ENCODE assay signal across 10 cellular contexts in the genomic region with DNA sequence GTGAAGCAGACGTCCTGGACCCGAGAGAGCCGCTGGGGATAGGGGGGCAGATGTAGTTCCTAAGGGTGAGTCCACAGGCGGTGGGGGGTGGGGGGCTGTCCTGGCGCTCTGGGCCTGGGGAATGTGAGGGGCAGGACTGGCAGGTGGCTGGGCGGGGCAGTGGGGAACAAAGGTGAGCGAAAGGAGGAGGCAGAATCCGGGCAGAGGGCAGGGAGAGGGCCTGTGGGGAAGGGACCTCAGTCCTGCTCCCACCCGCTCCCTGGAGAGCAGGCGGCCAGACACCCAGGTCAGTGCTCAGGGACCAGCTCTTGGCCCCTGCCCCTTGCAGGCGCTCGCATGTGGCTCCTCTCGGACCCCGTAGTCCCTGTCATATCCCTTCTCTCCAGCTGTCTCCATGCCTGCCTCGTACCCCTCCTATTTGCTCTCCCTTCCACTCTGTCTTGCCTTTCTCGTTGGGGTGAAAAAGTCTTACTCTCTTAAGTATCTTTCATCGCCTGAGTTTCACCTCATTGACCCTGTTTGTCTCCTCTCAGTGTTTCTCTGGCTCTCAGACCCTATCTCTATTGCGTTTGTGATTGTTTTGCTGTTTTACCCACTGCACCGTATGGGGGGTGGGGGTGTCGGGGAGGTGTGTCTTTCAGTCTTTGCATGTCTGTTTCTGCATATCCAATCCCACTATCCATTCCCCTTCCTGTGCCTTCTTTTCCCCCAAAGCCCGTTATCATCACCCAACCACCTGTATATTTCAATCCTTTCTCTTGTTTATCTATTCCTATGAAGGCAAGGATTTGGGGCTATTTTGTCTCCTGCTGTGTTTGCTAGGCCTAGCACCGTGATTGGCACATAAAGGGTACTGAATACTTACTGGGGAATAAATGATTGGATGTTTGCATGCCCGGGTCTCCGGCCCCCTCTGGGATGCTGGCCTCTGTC. TPM values are rescaled to one million over a fixed set of nuclear protein-coding genes. Genes with fewer than 3 reads are reported as not detected.
A peak's percentile ranks its signal among the peaks of the same experiment; 100 is the strongest.
DNase-seq lines count a peak whose midpoint lies in the region; ATAC-seq, FAIRE-seq and TF ChIP-seq lines count a peak whose summit lies in the region.
"Had no signal": no experiment of that assay in that cellular context is flagged by ENCODE, and none has a peak within 500 bp of the region (broad histone marks: within the 10 kb centered on the region; RNA-seq: fewer than 3 reads in every experiment).

No MANE protein-coding gene starts in this region.

- BruUV-seq in IMR-90 (replicated peaks; lab: Mats Ljungman, UMichigan) (no TSS peak), PC-9 (replicated peaks; lab: Mats Ljungman, UMichigan) (no TSS peak)

- no peaks in the 10 kb centered on the region for H4K20me1 ChIP-seq in IMR-90 (ENCODE audit: insufficient read depth, low read length)
- H4K20me1 ChIP-seq in PC-9 (ENCODE audit: insufficient read depth): no peaks in the 10 kb centered on the region

- TF ChIP-seq POLR2A in IMR-90 (IDR thresholded peaks at IDR 0.05; ENCODE audit: low read depth, low read length): no peak

- no peak overlapping the region for H2AK5ac ChIP-seq in IMR-90 (ENCODE audit: low read depth, low read length)

- peak overlapping the region; percentile 51; the same call in 1 of the 2 replicates for H3K9ac ChIP-seq in IMR-90 (ENCODE audit: low read depth, low read length)

- peak overlapping the region; percentile 63 for H3K4me3 ChIP-seq in AG09309 (ENCODE audit: control insufficient read depth, low read depth, low read length)
- peak overlapping the region; percentile 49; the same call in 1 of the 2 replicates for H3K4me3 ChIP-seq in IMR-90 (ENCODE audit: insufficient read depth, low read depth, low read length)
- no peak overlapping the region for H3K4me3 ChIP-seq in PC-9

- no peak overlapping the region for H2BK120ac ChIP-seq in IMR-90 (ENCODE audit: low read depth, low read length)

- dilution Hi-C loops in IMR-90 (cut with HindIII; ENCODE audit: low sequenced_read_pairs, unreplicated experiment): no loop called here

- H3K18ac ChIP-seq in IMR-90 (ENCODE audit: low read depth, low read length): no peak overlapping the region

- no peak for FAIRE-seq in RCC 7860 (lab: Jason Lieb, UNC)

- no peak overlapping the region for H2BK5ac ChIP-seq in IMR-90 (ENCODE audit: low read depth, low read length, poor library complexity, severe bottlenecking)

- H3K9me3 Mint-ChIP-seq in naive B cell: no peaks in the 10 kb centered on the region

- DNase-seq in AG09309 (ENCODE audit: low read depth) (no peak), IMR-90 (no peak), caudate nucleus (lab: John Stamatoyannopoulos, UW) (no peak), naive B cell (no peak), RCC 7860 (ENCODE audit: low spot score) (no peak), PC-9 (no peak)
- no peak for DNase-seq in stimulated activated CD4-positive, alpha-beta T cell treated with anti-CD3 and anti-CD28 coated beads, Interleukin-4, amount 100 ng/mL, for 4 hours
- no peak for DNase-seq in stimulated activated naive CD4-positive, alpha-beta T cell (lab: John Stamatoyannopoulos, UW)

- no peaks in the 10 kb centered on the region for H3K27me3 Mint-ChIP-seq in naive B cell

- H3K79me2 ChIP-seq in PC-9 (ENCODE audit: low read depth): peaks cover 3% of the 10 kb centered on the region

- H3K4me2 ChIP-seq in IMR-90 (ENCODE audit: low read depth, low read length) (peak overlapping the region; percentile 40; the same call in 1 of the 2 replicates), PC-9 (no peak overlapping the region)

- H3K27ac ChIP-seq in IMR-90 (ENCODE audit: insufficient read depth, low read length) (peak overlapping the region; percentile 54; the same call in 1 of the 2 replicates), caudate nucleus (ENCODE audit: low read depth, low read length) (peak overlapping the region; percentile 90), PC-9 (no peak overlapping the region)

- CTCF ChIA-PET in IMR-90 (lab: Yijun Ruan, JAX): no interaction called here
- CTCF ChIA-PET in PC-9 (lab: Charles Lee): no interaction called here

- ATAC-seq in IMR-90 (ENCODE audit: low read depth) (no peak), naive B cell (ENCODE audit: low read depth in 2 of 2) (no peak)

- peak overlapping the region; percentile 94 for H2AK9ac ChIP-seq in IMR-90 (replicated peaks; ENCODE audit: low read depth, low read length, poor library complexity)

- no peak overlapping the region for H4K5ac ChIP-seq in IMR-90 (ENCODE audit: low read depth, low read length)

- H3K27me3 ChIP-seq in IMR-90 (ENCODE audit: control insufficient read depth, insufficient read depth, low read length) (no peaks in the 10 kb centered on the region), PC-9 (ENCODE audit: insufficient read depth, low read depth) (no peaks in the 10 kb centered on the region)

- no peak for TF ChIP-seq RAD21 in IMR-90 (IDR thresholded peaks at IDR 0.05; ENCODE audit: low read length)

- H3K4me1 ChIP-seq in IMR-90 (ENCODE audit: control insufficient read depth, insufficient read depth, low read length) (peaks cover 7% of the 10 kb centered on the region), PC-9 (replicated peaks; ENCODE audit: insufficient read depth) (peaks cover 27% of the 10 kb centered on the region)

- peaks cover 26 to 38% (median 30%) of the 10 kb centered on the region in 3 donors for H3K4me1 Mint-ChIP-seq in naive B cell

- intact Hi-C loops in IMR-90 (cut with micrococcal nuclease): no loop called here
- intact Hi-C loops in PC-9 (cut with micrococcal nuclease; ENCODE audit: unreplicated experiment): no loop called here

- H3K36me3 ChIP-seq in IMR-90 (ENCODE audit: control insufficient read depth, insufficient read depth, low read length) (peaks cover 6% of the 10 kb centered on the region; the same call in 1 of the 2 replicates), PC-9 (ENCODE audit: low read depth) (no peaks in the 10 kb centered on the region)

- POLR2A ChIA-PET in IMR-90 (lab: Charles Lee; ENCODE audit: unreplicated experiment): no interaction called here
- POLR2A ChIA-PET in PC-9 (lab: Charles Lee; ENCODE audit: unreplicated experiment): no interaction called here

- no peak overlapping the region for H2BK15ac ChIP-seq in IMR-90 (ENCODE audit: low read depth, low read length)

- H3K4me3 Mint-ChIP-seq in naive B cell: peak overlapping the region; percentile 6 to 81 (median 68)

- H3K14ac ChIP-seq in IMR-90 (replicated peaks; ENCODE audit: low read depth, low read length): no peak overlapping the region

- peaks cover 72% of the 10 kb centered on the region for H3F3A ChIP-seq in PC-9 (ENCODE audit: insufficient read depth, low read depth)

- H2AFZ ChIP-seq in IMR-90 (replicated peaks; ENCODE audit: low read length, poor library complexity) (no peak overlapping the region), PC-9 (no peak overlapping the region)

- peak overlapping the region; percentile 34; the same call in 1 of the 2 replicates for H3K4ac ChIP-seq in IMR-90 (ENCODE audit: low read depth, low read length)

- no peak overlapping the region for H3K23ac ChIP-seq in IMR-90 (ENCODE audit: low read depth, low read length)

- no peak overlapping the region for H3K56ac ChIP-seq in IMR-90 (ENCODE audit: extremely low read depth, insufficient read depth, low read length)

- H3K79me1 ChIP-seq in IMR-90 (ENCODE audit: low read depth in 1 of 2, low read length in 2 of 2): peaks cover 8 to 29% of the 10 kb centered on the region in 2 experiments

- peaks cover 5 to 7% of the 10 kb centered on the region in 2 donors for H3K36me3 Mint-ChIP-seq in naive B cell

- no peak overlapping the region for H2BK20ac ChIP-seq in IMR-90 (ENCODE audit: low read depth, low read length)

- H4K8ac ChIP-seq in IMR-90 (ENCODE audit: low read depth in 2 of 2, low read length in 2 of 2): no peak overlapping the region

- in situ Hi-C loops in IMR-90 (cut with MboI; ENCODE audit: low sequenced_read_pairs): no loop called here

- TF ChIP-seq CTCF in AG09309 (IDR thresholded peaks at IDR 0.05; ENCODE audit: control insufficient read depth, insufficient read depth, low read depth, low read length, missing control alignments) (no peak), IMR-90 (conservative IDR thresholded peaks at IDR 0.05; ENCODE audit: low read depth, low read length) (no peak), PC-9 (conservative IDR thresholded peaks at IDR 0.05) (no peak)

- H3K9me1 ChIP-seq in IMR-90 (ENCODE audit: insufficient read depth, low read length): peaks cover 3% of the 10 kb centered on the region

- H3K9me3 ChIP-seq in IMR-90 (ENCODE audit: control insufficient read depth, insufficient read depth, low read length): no peaks in the 10 kb centered on the region
- no peaks in the 10 kb centered on the region for H3K9me3 ChIP-seq in PC-9 (ENCODE audit: insufficient read depth, low read depth)

- WGBS in IMR-90 (ENCODE audit: extremely low coverage in 2 of 2, insufficient read length in 1 of 2), 2 experiments: 48% methylated on average over 12 of the region's 24 CpGs; no CpG with 5 or more reads in 1 of the 2 experiments

- no peaks in the 10 kb centered on the region for H3K9me2 ChIP-seq in PC-9 (ENCODE audit: insufficient read depth)

- H3K27ac Mint-ChIP-seq in naive B cell: peak overlapping the region in 3 of 6 donors; percentile 11 to 91 (median 89)

- no peak overlapping the region for H4K91ac ChIP-seq in IMR-90 (ENCODE audit: insufficient read depth, low read depth, low read length)

RNA-seq across cellular contexts. Expression of gene SPHK2, which starts 5.8 kb away (rescaled TPM):
- 1.6 and 1.7 TPM in 2 replicates for total RNA-seq in IMR-90 (2012; rRNA removed)
- 9.9 and 11.9 TPM in 2 replicates for polyA plus RNA-seq in IMR-90 (2012; rRNA removed)
- 10.3 and 12.8 TPM in 2 replicates for polyA plus RNA-seq in IMR-90 (2012; cell fraction: cytosol; rRNA removed)
- polyA plus RNA-seq in IMR-90 (2012; cell fraction: nucleus; rRNA removed; ENCODE audit: low replicate concordance): 24.1 and 56.8 TPM in 2 replicates
- polyA plus RNA-seq in naive B cell (ENCODE audit: low read depth in 6 of 6): 10 to 100 TPM in 4 of 6 donors, 1 to 10 TPM in 2; 5.6 to 16.5 (median 10.8) TPM
- 18.4 and 20.0 TPM in 2 replicates for total RNA-seq in PC-9 (2021)

RNA-seq across cellular contexts. Expression of gene RPL18, which starts 6.1 kb away (rescaled TPM):
- total RNA-seq in IMR-90 (2012; rRNA removed) (1,909 and 2,552 TPM in 2 replicates), PC-9 (2021) (1,618 and 1,710 TPM in 2 replicates)
- polyA plus RNA-seq in IMR-90 (2012; rRNA removed) (1,897 and 2,254 TPM in 2 replicates), naive B cell (ENCODE audit: low read depth in 6 of 6) (1,000 to 10,000 TPM; 1,850 to 2,706 (median 2,170) TPM)
- polyA plus RNA-seq in IMR-90 (2012; cell fraction: cytosol; rRNA removed): 2,745 and 3,594 TPM in 2 replicates
- polyA plus RNA-seq in IMR-90 (2012; cell fraction: nucleus; rRNA removed; ENCODE audit: low replicate concordance): 695 and 912 TPM in 2 replicates

RNA-seq across cellular contexts. Expression of gene FAM83E, which starts 10.2 kb away (rescaled TPM):
- total RNA-seq in IMR-90 (2012; rRNA removed): 0.36 and 0.56 TPM in 2 replicates
- polyA plus RNA-seq in IMR-90 (2012; rRNA removed): 0.05 and 0.17 TPM in 2 replicates
- not detected in 2 replicates for polyA plus RNA-seq in IMR-90 (2012; cell fraction: cytosol; rRNA removed)
- polyA plus RNA-seq in IMR-90 (2012; cell fraction: nucleus; rRNA removed; ENCODE audit: low replicate concordance): 0.11 and 0.25 TPM in 2 replicates
- polyA plus RNA-seq in naive B cell (ENCODE audit: low read depth in 6 of 6): under 1 TPM in 1 of 6 donors, not detected in 5; 0.18 TPM
- total RNA-seq in PC-9 (2021): 12.3 and 17.4 TPM in 2 replicates

RNA-seq across cellular contexts. Expression of gene DBP, which starts 12.1 kb away (rescaled TPM):
- total RNA-seq in IMR-90 (2012; rRNA removed) (2.5 and 3.6 TPM in 2 replicates), PC-9 (2021) (48.2 and 48.6 TPM in 2 replicates)
- polyA plus RNA-seq in IMR-90 (2012; rRNA removed) (3.0 and 3.6 TPM in 2 replicates), naive B cell (ENCODE audit: low read depth in 6 of 6) (10 to 100 TPM; 27.6 to 73.8 (median 46.4) TPM)
- 2.9 and 6.3 TPM in 2 replicates for polyA plus RNA-seq in IMR-90 (2012; cell fraction: cytosol; rRNA removed)
- polyA plus RNA-seq in IMR-90 (2012; cell fraction: nucleus; rRNA removed; ENCODE audit: low replicate concordance): 2.2 and 2.6 TPM in 2 replicates

RNA-seq across cellular contexts. Expression of gene SPACA4, which starts 18.5 kb away (rescaled TPM):
- total RNA-seq in IMR-90 (2012; rRNA removed) (not detected in 2 replicates), PC-9 (2021) (not detected in 2 replicates)
- polyA plus RNA-seq in IMR-90 (2012; rRNA removed) (not detected in 2 replicates), naive B cell (ENCODE audit: low read depth in 6 of 6) (not detected)
- not detected in 2 replicates for polyA plus RNA-seq in IMR-90 (2012; cell fraction: cytosol; rRNA removed)
- not detected in 2 replicates for polyA plus RNA-seq in IMR-90 (2012; cell fraction: nucleus; rRNA removed; ENCODE audit: low replicate concordance)
- total RNA-seq: pulmonary artery endothelial cell; T-helper 1 cell treated with Interleukin-12 subunit alpha and Interleukin-12 subunit beta and Interleukin-4 antibody, amounts not matched to agents 30 ng/mL and 1 ng/mL, for 36 hours had no signal
